In genomic region chr7:104207731-104208420, GRCh38 we compare ENCODE assay signal across 8 cellular contexts. TPM values are rescaled to one million over a fixed set of nuclear protein-coding genes. Genes with fewer than 3 reads are reported as not detected.
A peak's percentile ranks its signal among the peaks of the same experiment; 100 is the strongest.
DNase-seq lines count a peak whose midpoint lies in the region; ATAC-seq and TF ChIP-seq lines count a peak whose summit lies in the region.

TSS of gene ORC5 (minus strand) at chr7:104208013. CDS start at chr7:104207904, 109 bp downstream.

- CTCF ChIA-PET in BJ (lab: Yijun Ruan, JAX): interaction anchor here (0.8 to 1.5 kb wide), 3 partner anchors 16 to 60 kb away, joined by 3 to 6 read pairs (median 4); no protein-coding TSS in a partner anchor

- TF ChIP-seq CTCF in BJ (IDR thresholded peaks at IDR 0.05; ENCODE audit: insufficient read depth, low read depth, low read length) (no peak), dorsolateral prefrontal cortex (IDR thresholded peaks at IDR 0.05 in 54 of 56, conservative IDR thresholded peaks at IDR 0.05 in 2 of 56; ENCODE audit: low read depth in 1 of 56, partially characterized antibody in 56 of 56) (peak in 11 of 56 donors; percentile 13 to 33 (median 20)), lower leg skin (IDR thresholded peaks at IDR 0.05) (no peak)

- peaks cover 5% of the 10 kb centered on the region; the same call in 1 of the 2 replicates for H3K36me3 ChIP-seq in BJ (ENCODE audit: control insufficient read depth, insufficient read depth, low read length)

- peak within 1 kb of the TSS; percentile 98 for H3K4me3 ChIP-seq in BJ (ENCODE audit: low read depth, low read length)
- H3K4me3 ChIP-seq in dorsolateral prefrontal cortex: peak within 1 kb of the TSS; percentile 57 to 98 (median 87)
- H3K4me3 ChIP-seq in lower leg skin (ENCODE audit: low read depth, poor library complexity, severe bottlenecking): peak within 1 kb of the TSS; percentile 67

- intact Hi-C loops in dorsolateral prefrontal cortex (cut with DNase I) (no loop called here), lower leg skin (cut with DNase I; ENCODE audit: low total_unique reads) (no loop called here)

- H3K27ac ChIP-seq in dorsolateral prefrontal cortex: peak within 1 kb of the TSS in 57 of 59 donors; percentile 24 to 95 (median 81)

- H3K27me3 ChIP-seq in BJ (ENCODE audit: control insufficient read depth, insufficient read depth, low read length) (no peaks in the 10 kb centered on the region), dorsolateral prefrontal cortex (no peaks in the 10 kb centered on the region)

- WGBS in lower leg skin, 2 donors: 0% methylated on average over 24 to 45 of the region's 47 CpGs

- DNase-seq in BJ (ENCODE audit: low read depth): peak; percentile 22
- peak; percentile 81 for DNase-seq in GM19238 (ENCODE audit: insufficient read length, low spot score)
- DNase-seq in NCI-H526 treated with DMSO at 0.1 percent for 48 hours (lab: John Stamatoyannopoulos, UW): peak; percentile 79
- peak; percentile 59 to 68 for DNase-seq in activated CD4-positive, alpha-beta T cell treated with anti-CD3 and anti-CD28 coated beads, Interleukin-2, amount 50 U/mL, for 24 hours (ENCODE audit: low read depth in 1 of 2, low spot score in 1 of 2)
- peak; percentile 45 to 88 (median 73) for DNase-seq in dorsolateral prefrontal cortex
- DNase-seq in lower leg skin (ENCODE audit: low spot score in 2 of 2): peak; percentile 52 to 93
- peak; percentile 62 to 70 for DNase-seq in stimulated activated CD4-positive, alpha-beta T cell treated with anti-CD3 and anti-CD28 coated beads, Interleukin-4, amount 100 ng/mL, for 48 hours (ENCODE audit: low read depth in 2 of 2)

- POLR2A ChIA-PET in BJ (lab: Charles Lee): interaction anchor here (0.6 kb wide), 1 partner anchor 25 kb away, joined by 3 read pairs; no protein-coding TSS in a partner anchor

- peak; percentile 100 for ATAC-seq in HG03439 (IDR thresholded peaks at IDR 0.05; ENCODE audit: unreplicated experiment)

- TF ChIP-seq POLR2A in lower leg skin (IDR thresholded peaks at IDR 0.05): no peak

RNA-seq across cellular contexts. Expression of gene ORC5, which starts in this region (rescaled TPM):
- polyA plus RNA-seq in BJ (2011; rRNA removed): 11.7 and 16.8 TPM in 2 replicates
- polyA minus RNA-seq in BJ (2011; rRNA and poly(A)+ RNA removed): 3.8 and 7.0 TPM in 2 replicates
- total RNA-seq in dorsolateral prefrontal cortex (10 to 100 TPM; 17.3 to 40.9 (median 26.3) TPM), lower leg skin (10 to 100 TPM; 13.8 to 41.2 (median 16.3) TPM)

Comparison
In these comparisons a context has a peak if more than half of its experiments do, and no peak if none do; other contexts are left out.
1. Peak in every context shown above with its lines: DNase-seq, ATAC-seq, H3K4me3 ChIP-seq and H3K27ac ChIP-seq.
2. DNase-seq: peak in every context shown above with its lines; median percentile 81 in GM19238; 79 in NCI-H526 treated with DMSO at 0.1 percent for 48 hours; 73 in dorsolateral prefrontal cortex; 72 in lower leg skin; 66 in stimulated activated CD4-positive, alpha-beta T cell treated with anti-CD3 and anti-CD28 coated beads, Interleukin-4, amount 100 ng/mL, for 48 hours; 64 in activated CD4-positive, alpha-beta T cell treated with anti-CD3 and anti-CD28 coated beads, Interleukin-2, amount 50 U/mL, for 24 hours; 22 in BJ.